ENCODE assay signal across 1 cellular context in the genomic region with DNA sequence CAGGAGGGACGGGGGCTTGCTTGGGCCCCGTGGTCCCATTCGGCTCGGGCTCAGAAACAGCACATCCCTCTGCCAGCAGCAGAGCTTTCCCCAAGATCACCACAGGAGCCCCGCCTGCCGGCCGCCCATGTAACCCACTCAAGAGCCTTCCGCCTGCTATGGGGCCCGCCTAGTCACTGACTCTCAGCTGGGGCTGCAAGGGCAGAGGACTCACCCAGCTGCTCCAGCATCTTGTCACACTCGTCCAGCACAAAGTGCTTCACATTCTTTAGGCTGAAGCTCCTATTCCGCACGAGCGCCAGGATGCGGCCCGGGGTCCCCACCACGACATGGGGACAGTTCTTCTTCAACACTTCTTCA.
TF ChIP-seq lines count a peak whose summit lies in the region.

No MANE protein-coding gene starts in this region.

TF ChIP-seq in K562, 482 proteins besides CTCF, POLR2A, EP300 and RAD21:
- TF ChIP-seq SMARCC2 (IDR thresholded peaks at IDR 0.05; ENCODE audit: low read depth), result no peak
- TF ChIP-seq POLR2G (IDR thresholded peaks at IDR 0.05; ENCODE audit: low read depth, low read length), result peak; percentile 5; the same call in 1 of the 2 replicates
- no peak for TF ChIP-seq ZBTB8A (IDR thresholded peaks at IDR 0.05; ENCODE audit: partially characterized antibody)
- TF ChIP-seq SP1 (CRISPR knock-in tag; IDR thresholded peaks at IDR 0.05), result no peak
- TF ChIP-seq HMGN3 (IDR thresholded peaks at IDR 0.05; ENCODE audit: borderline replicate concordance, extremely low read depth, insufficient read length, low read depth, low read length), result peak; percentile 12
- no peak for TF ChIP-seq HEY1 (CRISPR knock-in tag; IDR thresholded peaks at IDR 0.05; ENCODE audit: borderline replicate concordance)
- TF ChIP-seq RBM22 (IDR thresholded peaks at IDR 0.05; ENCODE audit: low read depth, low read length, poor library complexity, severe bottlenecking), result peak; percentile 3
- no peak for TF ChIP-seq NFIC (IDR thresholded peaks at IDR 0.05)
- no peak for TF ChIP-seq CHD1 (IDR thresholded peaks at IDR 0.05; ENCODE audit: low read length)
- no peak for TF ChIP-seq ELF4 (CRISPR knock-in tag; IDR thresholded peaks at IDR 0.05)
- TF ChIP-seq CCNT2 (IDR thresholded peaks at IDR 0.05; ENCODE audit: borderline replicate concordance, extremely low read depth, insufficient read length, low read depth, low read length), result peak; percentile 27
